Comparison of ENCODE assay signal across 15 cellular contexts in genomic region chr14:65079788-65080187, GRCh38. TPM values are rescaled to one million over a fixed set of nuclear protein-coding genes. Genes with fewer than 3 reads are reported as not detected.
DNase-seq lines count a peak whose midpoint lies in the region; ATAC-seq and TF ChIP-seq lines count a peak whose summit lies in the region.
"Had no signal": no experiment of that assay in that cellular context is flagged by ENCODE, and none has a peak within 500 bp of the region (broad histone marks: within the 10 kb centered on the region; RNA-seq: fewer than 3 reads in every experiment).

No MANE protein-coding gene starts in this region.

- H3K9me2 ChIP-seq in MM.1S (replicated peaks; ENCODE audit: insufficient read depth, low read length): no peaks in the 10 kb centered on the region

- H3K27me3 Mint-ChIP-seq in CD8-positive, alpha-beta T cell (ENCODE audit: low read depth): no peaks in the 10 kb centered on the region
- H3K27me3 Mint-ChIP-seq: activated B cell treated with CpG ODN at 0.5 μM for 24 hours had no signal

- peak overlapping the region; percentile 70 for H3K27ac Mint-ChIP-seq in CD8-positive, alpha-beta T cell
- H3K27ac Mint-ChIP-seq: activated B cell treated with CpG ODN at 0.5 μM for 24 hours, nephron progenitor cell had no signal

- H3K4me2 ChIP-seq in MM.1S (ENCODE audit: low read depth, low read length): no peak overlapping the region

- no peak overlapping the region for H2AFZ ChIP-seq in MM.1S (ENCODE audit: low read length)

- H3K9ac ChIP-seq in MM.1S (ENCODE audit: low read length): no peak overlapping the region

- no peak for TF ChIP-seq POLR2A in esophagus muscularis mucosa (IDR thresholded peaks at IDR 0.05; ENCODE audit: low read depth)

- DNase-seq in CD8-positive, alpha-beta T cell: no peak
- no peak for DNase-seq in esophagus muscularis mucosa (ENCODE audit: extremely low spot score)
- DNase-seq in psoas muscle: no peak
- DNase-seq in MM.1S: no peak
- DNase-seq in NCI-H526 (lab: John Stamatoyannopoulos, UW): no peak
- no peak for DNase-seq in superior temporal gyrus (ENCODE audit: extremely low spot score)
- DNase-seq: activated B cell treated with CpG ODN at 0.5 μM for 24 hours; activated CD8-positive, alpha-beta memory T cell treated with anti-CD3 and anti-CD28 coated beads, Interleukin-2, amount 50 U/mL, for 48 hours; effector CD4-positive, alpha-beta T cell; foreskin fibroblast; NCI-H226; nephron progenitor cell; substantia nigra had no signal

- H3K27ac ChIP-seq in C4-2B (peak overlapping the region; percentile 72), esophagus muscularis mucosa (replicated peaks in 1 of 4) (peak overlapping the region; percentile 49 to 75 (median 62)), psoas muscle (peak overlapping the region; percentile 36), MM.1S (ENCODE audit: low read length) (no peak overlapping the region)
- no peak overlapping the region for H3K27ac ChIP-seq in CD8-positive, alpha-beta T cell (ENCODE audit: low read depth, low read length)

- peaks cover 72% of the 10 kb centered on the region for H3K4me1 Mint-ChIP-seq in CD8-positive, alpha-beta T cell (ENCODE audit: low read depth)
- H3K4me1 Mint-ChIP-seq: nephron progenitor cell had no signal

- no peaks in the 10 kb centered on the region for H4K20me1 ChIP-seq in MM.1S (ENCODE audit: insufficient read depth, low read length)

- intact Hi-C loops in CD8-positive, alpha-beta T cell (cut with DNase I, micrococcal nuclease): loop anchor here in 1 of 2 experiments (2.0 kb wide), 1 partner anchor 15 kb away; no protein-coding TSS in a partner anchor
- intact Hi-C loops in esophagus muscularis mucosa (cut with DNase I) (no loop called here), psoas muscle (cut with DNase I) (loop anchor here in 1 of 2 donors (5.0 kb wide), 1 partner anchor 592 kb away; no protein-coding TSS in a partner anchor)

- H3K79me2 ChIP-seq in MM.1S (ENCODE audit: low read length): peaks cover 19% of the 10 kb centered on the region; the same call in 1 of the 2 replicates

- H3K4me1 ChIP-seq in CD8-positive, alpha-beta T cell (ENCODE audit: insufficient read depth, low read length): peaks cover 41% of the 10 kb centered on the region
- H3K4me1 ChIP-seq in esophagus muscularis mucosa (peaks cover 55 to 81% (median 67%) of the 10 kb centered on the region in 4 donors), psoas muscle (peaks cover 78% of the 10 kb centered on the region), MM.1S (ENCODE audit: low read length) (peaks cover 7% of the 10 kb centered on the region)

- H3K36me3 Mint-ChIP-seq in CD8-positive, alpha-beta T cell: peaks cover 92% of the 10 kb centered on the region

- POLR2A ChIA-PET in CD8-positive, alpha-beta T cell (lab: Charles Lee): no interaction called here

- TF ChIP-seq EP300 in esophagus muscularis mucosa (IDR thresholded peaks at IDR 0.05): no peak

- H3K36me3 ChIP-seq in CD8-positive, alpha-beta T cell (ENCODE audit: insufficient read depth, low read length): peaks cover 51% of the 10 kb centered on the region
- H3K36me3 ChIP-seq in esophagus muscularis mucosa: peaks cover 33 to 60% (median 49%) of the 10 kb centered on the region in 4 donors
- H3K36me3 ChIP-seq in psoas muscle (ENCODE audit: insufficient read depth in 1 of 2, low read depth in 1 of 2): peaks cover 0 to 44% of the 10 kb centered on the region in 2 donors
- no peaks in the 10 kb centered on the region for H3K36me3 ChIP-seq in MM.1S (replicated peaks; ENCODE audit: insufficient read depth, low read length)

- no peak for TF ChIP-seq CTCF in C4-2B (conservative IDR thresholded peaks at IDR 0.05)
- TF ChIP-seq CTCF in CD8-positive, alpha-beta T cell (IDR thresholded peaks at IDR 0.05): no peak
- no peak for TF ChIP-seq CTCF in esophagus muscularis mucosa (IDR thresholded peaks at IDR 0.05)
- TF ChIP-seq CTCF in psoas muscle (IDR thresholded peaks at IDR 0.05): no peak
- no peak for TF ChIP-seq CTCF in MM.1S (IDR thresholded peaks at IDR 0.05; ENCODE audit: low read length)

- H3K9me3 Mint-ChIP-seq in CD8-positive, alpha-beta T cell: no peaks in the 10 kb centered on the region
- H3K9me3 Mint-ChIP-seq: activated B cell treated with CpG ODN at 0.5 μM for 24 hours, nephron progenitor cell had no signal

- H3F3A ChIP-seq in MM.1S (ENCODE audit: insufficient read depth, low read length): no peaks in the 10 kb centered on the region

- no peak overlapping the region for H3K4me3 Mint-ChIP-seq in CD8-positive, alpha-beta T cell
- H3K4me3 Mint-ChIP-seq: activated B cell treated with CpG ODN at 0.5 μM for 24 hours, nephron progenitor cell had no signal

- no peak for ATAC-seq in CD8-positive, alpha-beta T cell
- ATAC-seq in psoas muscle (no peak), GM18519 (IDR thresholded peaks at IDR 0.05; ENCODE audit: low FRiP score, unreplicated experiment) (no peak)

- H3K27me3 ChIP-seq in CD8-positive, alpha-beta T cell (ENCODE audit: insufficient read depth, low read length): no peaks in the 10 kb centered on the region
- no peaks in the 10 kb centered on the region for H3K27me3 ChIP-seq in esophagus muscularis mucosa
- no peaks in the 10 kb centered on the region for H3K27me3 ChIP-seq in psoas muscle (ENCODE audit: insufficient read depth in 3 of 3, low read length in 2 of 3)
- no peaks in the 10 kb centered on the region for H3K27me3 ChIP-seq in MM.1S (replicated peaks; ENCODE audit: insufficient read depth, low read length)

- no peak overlapping the region for H3K4me3 ChIP-seq in CD8-positive, alpha-beta T cell (ENCODE audit: low read depth, low read length)
- H3K4me3 ChIP-seq in esophagus muscularis mucosa (no peak overlapping the region), psoas muscle (no peak overlapping the region), MM.1S (ENCODE audit: low read length) (no peak overlapping the region)

- over 99% methylated on average over 6 of the region's 6 CpGs for WGBS in esophagus muscularis mucosa
- 85 to 89% (median 88%) methylated on average over 6 of the region's 6 CpGs for WGBS in psoas muscle, 3 donors

- H3K9me3 ChIP-seq in CD8-positive, alpha-beta T cell (ENCODE audit: low read length): no peaks in the 10 kb centered on the region
- no peaks in the 10 kb centered on the region for H3K9me3 ChIP-seq in esophagus muscularis mucosa
- H3K9me3 ChIP-seq in psoas muscle: no peaks in the 10 kb centered on the region
- H3K9me3 ChIP-seq in MM.1S (replicated peaks; ENCODE audit: insufficient read depth, low read length): no peaks in the 10 kb centered on the region

- CTCF ChIA-PET in CD8-positive, alpha-beta T cell (lab: Charles Lee): no interaction called here

RNA-seq across cellular contexts. Expression of gene MAX, which starts 22.5 kb away (rescaled TPM):
- 100 to 1,000 TPM; 143 to 153 TPM for total RNA-seq in CD8-positive, alpha-beta T cell
- total RNA-seq in esophagus muscularis mucosa: 10 to 100 TPM; 69.3 to 88.0 (median 77.4) TPM
- 100 to 1,000 TPM in 1 of 4 donors, 10 to 100 TPM in 3; 44.7 to 115 (median 55.9) TPM for total RNA-seq in psoas muscle
- 10 to 100 TPM; 44.5 to 83.6 (median 50.6) TPM for polyA plus RNA-seq in psoas muscle

Comparison
In these comparisons a context has a peak if more than half of its experiments do, and no peak if none do; other contexts are left out.
1. H3K27ac ChIP-seq: peak in C4-2B (single experiment), esophagus muscularis mucosa (4 of 4) and psoas muscle (single experiment); none in CD8-positive, alpha-beta T cell (single experiment) and MM.1S (single experiment).